ENCODE assay signal across 16 cellular contexts in the genomic region with DNA sequence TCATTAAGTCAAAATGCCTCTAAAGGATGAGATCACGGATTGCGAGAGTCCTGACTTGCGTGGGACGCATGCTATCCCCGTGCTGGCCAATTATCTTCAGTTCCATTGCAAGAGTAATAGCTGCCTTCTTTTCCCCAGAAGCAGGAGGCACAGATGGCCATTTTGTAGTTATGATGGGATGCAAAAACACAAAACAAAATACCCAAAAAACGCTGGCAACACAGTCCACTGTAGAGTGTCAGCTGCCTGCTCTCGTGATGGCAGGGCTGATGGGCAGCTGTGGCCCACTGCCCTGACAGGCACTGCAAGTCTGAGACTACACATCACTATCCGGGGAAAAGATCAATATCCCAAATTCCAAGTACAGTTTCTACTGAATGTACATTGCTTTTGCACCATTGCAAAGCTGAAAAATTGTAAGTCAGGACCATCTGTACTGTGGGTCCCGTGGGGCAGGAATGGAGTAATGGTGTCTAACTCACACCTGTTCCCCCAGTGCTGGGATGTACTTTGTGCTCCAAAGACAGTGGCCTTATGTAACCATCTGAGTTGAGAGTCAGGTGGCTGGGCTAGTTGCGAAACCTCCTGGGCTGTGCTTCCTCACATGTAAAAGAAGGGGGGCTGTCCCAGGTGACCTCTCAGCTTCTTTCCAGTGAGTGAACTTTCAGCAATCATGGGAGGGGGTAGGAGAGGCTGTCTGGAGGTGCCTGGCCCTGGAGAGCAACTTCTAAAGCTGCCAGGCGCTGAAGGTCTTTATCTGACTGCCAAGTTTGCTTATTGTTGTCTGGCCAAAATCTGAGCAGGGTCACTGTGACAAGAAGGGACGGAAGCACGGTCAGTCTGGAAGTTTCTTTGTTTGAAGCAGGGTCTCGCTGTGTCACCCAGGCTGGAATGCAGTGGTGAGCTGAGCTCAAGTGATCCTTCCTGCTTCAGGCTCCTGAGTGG. TPM values are rescaled to one million over a fixed set of nuclear protein-coding genes. Genes with fewer than 3 reads are reported as not detected.
DNase-seq lines count a peak whose midpoint lies in the region; ATAC-seq, FAIRE-seq and TF ChIP-seq lines count a peak whose summit lies in the region.
"Had no signal": no experiment of that assay in that cellular context is flagged by ENCODE, and none has a peak within 500 bp of the region (broad histone marks: within the 10 kb centered on the region; RNA-seq: fewer than 3 reads in every experiment).

No MANE protein-coding gene starts in this region.

- peak; percentile 71 for FAIRE-seq in GM12891 (lab: Jason Lieb, UNC)
- FAIRE-seq: astrocyte had no signal

- no peak for DNase-seq in GM12891 (ENCODE audit: insufficient read length, low spot score)
- peak; percentile 8 for DNase-seq in NCI-H524 treated with DMSO at 0.1 percent for 48 hours (lab: John Stamatoyannopoulos, UW)
- DNase-seq in hepatocyte (ENCODE audit: low spot score), result peak; percentile 70
- DNase-seq in psoas muscle, result peak; percentile 68 to 87
- DNase-seq in activated CD8-positive, alpha-beta memory T cell treated with anti-CD3 and anti-CD28 coated beads for 24 hours, result no peak
- DNase-seq in AG08396 (ENCODE audit: low spot score), result no peak
- DNase-seq: activated T-cell treated with anti-CD3 and anti-CD28 coated beads, Interleukin-2, amount 50 U/mL, for 4 hours; CD4-positive, CD25-positive, alpha-beta regulatory T cell; effector CD8-positive, alpha-beta T cell; foreskin keratinocyte; NCI-H510A; stimulated activated naive CD8-positive, alpha-beta T cell treated with anti-CD3 and anti-CD28 coated beads, Interleukin-15, amount 100 ng/mL, for 72 hours had no signal

- WGBS in hepatocyte (ENCODE audit: low lambda C conversion rate, missing lambda C conversion rate), result 84% methylated on average over 14 of the region's 14 CpGs
- WGBS in psoas muscle, 3 donors, result 35 to 46% (median 39%) methylated on average over 14 of the region's 14 CpGs

- peaks cover 2% of the 10 kb centered on the region for H3K79me2 ChIP-seq in hepatocyte

- H3K27ac ChIP-seq in hepatocyte (peak overlapping the region; percentile 51), psoas muscle (peak overlapping the region; percentile 78)
- H3K27ac ChIP-seq: foreskin keratinocyte, ovary had no signal

- ATAC-seq in psoas muscle (peak; percentile 81 to 88 (median 86)), HG03097 (IDR thresholded peaks at IDR 0.05; ENCODE audit: low FRiP score, unreplicated experiment) (no peak), GM19463 (IDR thresholded peaks at IDR 0.05; ENCODE audit: unreplicated experiment) (no peak)
- ATAC-seq: activated T-cell treated with anti-CD3 and anti-CD28 coated beads, Interleukin-2, amount 50 U/mL, for 4 hours; foreskin keratinocyte; stimulated activated naive CD8-positive, alpha-beta T cell treated with anti-CD3 and anti-CD28 coated beads, Interleukin-15, amount 100 ng/mL, for 72 hours had no signal

- H3K4me1 ChIP-seq in hepatocyte (ENCODE audit: insufficient read depth), result peaks cover 4% of the 10 kb centered on the region
- peaks cover 32% of the 10 kb centered on the region for H3K4me1 ChIP-seq in psoas muscle
- H3K4me1 ChIP-seq: foreskin keratinocyte had no signal

- intact Hi-C loops in psoas muscle (cut with DNase I), result loop anchor here in 1 of 2 donors (5.0 kb wide), 1 partner anchor 214 kb away; no protein-coding TSS in a partner anchor

- no peak overlapping the region for H3K4me2 ChIP-seq in hepatocyte

- H3K27me3 ChIP-seq in hepatocyte, result peaks cover 10% of the 10 kb centered on the region
- no peaks in the 10 kb centered on the region for H3K27me3 ChIP-seq in psoas muscle (ENCODE audit: insufficient read depth in 3 of 3, low read length in 2 of 3)
- H3K27me3 ChIP-seq: ovary had no signal

- H2AFZ ChIP-seq in hepatocyte, result no peak overlapping the region

- no peaks in the 10 kb centered on the region for H4K20me1 ChIP-seq in hepatocyte (ENCODE audit: insufficient read depth, poor library complexity, severe bottlenecking)

- H3K4me3 ChIP-seq in hepatocyte (no peak overlapping the region), psoas muscle (no peak overlapping the region)
- H3K4me3 ChIP-seq: ovary had no signal

- no peaks in the 10 kb centered on the region for H3K9me2 ChIP-seq in hepatocyte (replicated peaks; ENCODE audit: insufficient read depth)

- H3K9me3 ChIP-seq in hepatocyte (ENCODE audit: low read depth) (no peaks in the 10 kb centered on the region), psoas muscle (no peaks in the 10 kb centered on the region)
- H3K9me3 ChIP-seq: ovary had no signal

- H3K36me3 ChIP-seq in hepatocyte (replicated peaks; ENCODE audit: insufficient read depth, low read depth) (no peaks in the 10 kb centered on the region), psoas muscle (ENCODE audit: insufficient read depth in 1 of 2, low read depth in 1 of 2) (peaks cover 0 to 2% of the 10 kb centered on the region in 2 donors)
- H3K36me3 ChIP-seq: ovary had no signal

- no peak for TF ChIP-seq POLR2A in GM12891 (IDR thresholded peaks at IDR 0.05; ENCODE audit: low read depth, low read length)

- no peak for TF ChIP-seq CTCF in hepatocyte (IDR thresholded peaks at IDR 0.05; ENCODE audit: poor library complexity)
- no peak for TF ChIP-seq CTCF in psoas muscle (IDR thresholded peaks at IDR 0.05)

TF ChIP-seq in GM12891, 5 proteins besides CTCF, POLR2A, EP300 and RAD21:
- TF ChIP-seq TAF1 (IDR thresholded peaks at IDR 0.05; ENCODE audit: low read depth, low read length) (no peak), POU2F2 (IDR thresholded peaks at IDR 0.05; ENCODE audit: low read depth, low read length) (no peak), POLR2AphosphoS5 (IDR thresholded peaks at IDR 0.05; ENCODE audit: low read depth, low read length) (no peak), PAX5 (IDR thresholded peaks at IDR 0.05; ENCODE audit: insufficient read depth, low read length, severe bottlenecking) (no peak), SPI1 (IDR thresholded peaks at IDR 0.05; ENCODE audit: low read depth, low read length) (no peak)
TF ChIP-seq in GM12891: peak in this region for 0.

RNA-seq across cellular contexts. Expression of a gene that starts 4.7 kb away (rescaled TPM):
- 9.7 TPM for polyA plus RNA-seq in GM12891 (2012; ENCODE audit: low read depth, missing spikeins)
- 38.0 and 38.4 TPM in 2 replicates for total RNA-seq in hepatocyte
- polyA plus RNA-seq in hepatocyte, result 17.4 and 26.4 TPM in 2 replicates
- total RNA-seq in psoas muscle, result 10 to 100 TPM; 27.7 to 57.3 (median 42.8) TPM
- polyA plus RNA-seq in psoas muscle, result 10 to 100 TPM; 13.0 to 29.1 (median 20.7) TPM
- total RNA-seq: CD4-positive, CD25-positive, alpha-beta regulatory T cell had no signal

Comparison
In these comparisons a context has a peak if more than half of its experiments do, and no peak if none do; other contexts are left out.
1. DNase-seq: peak in NCI-H524 treated with DMSO at 0.1 percent for 48 hours (single experiment), hepatocyte (single experiment) and psoas muscle (2 of 2); none in GM12891 (single experiment), activated CD8-positive, alpha-beta memory T cell treated with anti-CD3 and anti-CD28 coated beads for 24 hours (single experiment) and AG08396 (single experiment).
2. ATAC-seq: peak in psoas muscle (4 of 4); none in HG03097 (single experiment) and GM19463 (single experiment).